7 cellular contexts compared by ENCODE assay signal in the genomic region with DNA sequence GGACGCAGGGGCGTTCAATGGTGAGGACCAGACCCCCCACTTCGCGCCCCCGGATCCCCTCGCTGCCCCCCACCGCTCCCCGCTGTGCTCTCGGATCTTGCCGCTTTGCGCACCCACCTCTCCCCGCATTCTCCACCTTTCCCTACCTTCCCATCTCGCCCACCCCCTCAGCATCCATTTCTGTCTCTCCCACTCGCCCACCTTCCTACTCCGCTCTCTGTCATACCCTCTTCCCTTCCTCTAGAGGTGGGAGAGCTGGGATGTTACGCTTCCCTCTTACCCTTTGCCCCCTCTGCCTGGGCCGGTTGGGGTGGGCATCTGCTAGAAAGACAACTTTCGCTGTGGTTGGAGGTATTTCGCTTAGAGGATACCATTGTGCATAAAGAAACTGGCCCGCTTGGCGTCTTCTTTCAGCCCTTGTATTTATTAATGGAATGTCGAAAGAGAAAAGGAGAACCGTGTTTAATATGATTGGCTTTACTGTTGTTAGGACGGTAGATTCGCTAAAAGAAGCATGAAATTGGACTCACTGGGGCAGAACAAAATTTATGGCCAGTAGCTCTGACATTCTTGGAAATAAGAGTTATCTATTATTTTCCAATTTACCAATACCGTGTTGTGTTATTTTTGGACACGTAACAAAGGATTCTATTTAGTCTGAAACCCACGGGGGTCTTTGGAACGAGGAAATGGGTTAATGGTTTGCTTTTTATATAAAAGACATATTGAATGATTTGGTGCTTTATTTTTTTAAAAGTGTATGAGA.
DNase-seq lines count a peak whose midpoint lies in the region; ATAC-seq and TF ChIP-seq lines count a peak whose summit lies in the region.

No MANE protein-coding gene starts in this region.

- ATAC-seq in HG03280 (IDR thresholded peaks at IDR 0.05; ENCODE audit: unreplicated experiment) (no peak), GM18870 (IDR thresholded peaks at IDR 0.05; ENCODE audit: unreplicated experiment) (no peak), HG03025 (IDR thresholded peaks at IDR 0.05; ENCODE audit: low FRiP score, unreplicated experiment) (no peak)

- DNase-seq in NCI-H345 (lab: John Stamatoyannopoulos, UW) (peak; percentile 34), choroid plexus epithelial cell (ENCODE audit: low read depth) (no peak), midbrain (lab: John Stamatoyannopoulos, UW) (peak; percentile 8)

- TF ChIP-seq CTCF in GM12875 (IDR thresholded peaks at IDR 0.05; ENCODE audit: borderline replicate concordance, insufficient read depth, low read depth, low read length), result no peak
- TF ChIP-seq CTCF in choroid plexus epithelial cell (conservative IDR thresholded peaks at IDR 0.05; ENCODE audit: low read depth, low read length), result no peak

- H3K4me3 ChIP-seq in GM12875 (ENCODE audit: low read depth, low read length) (peak overlapping the region; percentile 43), choroid plexus epithelial cell (ENCODE audit: low read depth, low read length) (peak overlapping the region; percentile 69)
